8 cellular contexts compared by ENCODE assay signal in genomic region chr4:30473225-30473624, GRCh38.
"Had no signal": no experiment of that assay in that cellular context is flagged by ENCODE, and none has a peak within 500 bp of the region (broad histone marks: within the 10 kb centered on the region; RNA-seq: fewer than 3 reads in every experiment).

No MANE protein-coding gene starts in this region.

- H2AFZ ChIP-seq: GM23338 had no signal

- FAIRE-seq: H1, H54, HepG2 had no signal

- DNase-seq: H9, HCEC 1CT, KBM-7 had no signal

- H3K27ac ChIP-seq: HL-60 had no signal

- ATAC-seq: GM23338, HepG2 had no signal

- H3K4me3 ChIP-seq: GM23338 had no signal

- H3K4me2 ChIP-seq: GM23338 had no signal
